ENCODE assay signal across 7 cellular contexts in the genomic region with DNA sequence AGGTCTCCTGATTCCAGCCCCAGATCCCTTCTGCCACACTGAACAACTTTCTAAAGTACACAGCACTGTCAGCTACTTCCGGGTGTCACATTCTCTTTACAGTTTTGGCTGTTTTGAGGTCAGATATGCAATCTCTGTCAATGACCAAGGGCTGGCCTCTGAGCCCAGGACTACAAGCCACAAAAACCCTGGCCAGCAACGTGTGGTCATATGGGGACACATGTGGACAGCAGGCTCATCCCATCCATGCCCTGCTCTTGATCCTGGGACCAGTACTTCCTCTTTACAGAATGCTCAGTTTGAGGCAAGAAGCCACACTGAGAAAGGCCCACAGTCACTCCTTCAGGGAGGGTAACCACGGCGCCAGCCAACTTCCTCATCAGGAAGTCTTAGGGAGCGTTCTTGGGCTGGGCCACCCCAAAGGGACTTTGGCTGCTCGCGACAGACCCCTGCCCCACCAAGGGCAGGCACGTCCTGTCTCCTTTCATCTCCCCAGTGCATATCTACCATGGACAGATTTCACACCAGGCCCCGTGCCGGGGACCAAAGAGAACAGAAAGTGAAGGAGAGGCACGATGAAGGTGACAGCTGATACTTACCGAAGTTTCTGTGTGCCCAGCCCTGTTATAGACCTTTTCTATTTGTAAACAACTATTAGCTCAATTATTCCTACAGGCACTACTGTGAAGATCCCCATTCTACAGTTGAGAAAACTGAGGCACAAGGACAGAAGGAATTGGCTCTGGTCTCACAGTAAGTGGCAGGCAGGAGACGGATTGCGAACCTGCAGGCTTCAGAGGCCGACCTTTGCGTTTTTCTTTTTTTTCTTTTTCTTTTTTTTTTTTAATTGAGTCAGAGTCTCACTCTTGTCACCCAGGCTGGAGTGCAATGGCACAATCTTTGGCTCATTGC. TPM values are rescaled to one million over a fixed set of nuclear protein-coding genes. Genes with fewer than 3 reads are reported as not detected.
DNase-seq lines count a peak whose midpoint lies in the region; ATAC-seq and TF ChIP-seq lines count a peak whose summit lies in the region.

No MANE protein-coding gene starts in this region.

- peaks cover 100% of the 10 kb centered on the region for H3K36me3 Mint-ChIP-seq in stimulated activated effector memory CD8-positive, alpha-beta T cell treated with anti-CD3 and anti-CD28 coated beads, Interleukin-12 subunit alpha, Interleukin-12 subunit beta, amount 100 ng/mL, for 72 hours

- no peaks in the 10 kb centered on the region for H3K9me3 Mint-ChIP-seq in stimulated activated effector memory CD8-positive, alpha-beta T cell treated with anti-CD3 and anti-CD28 coated beads, Interleukin-12 subunit alpha, Interleukin-12 subunit beta, amount 100 ng/mL, for 72 hours

- peak overlapping the region; percentile 87 for H3K27ac Mint-ChIP-seq in stimulated activated effector memory CD8-positive, alpha-beta T cell treated with anti-CD3 and anti-CD28 coated beads, Interleukin-12 subunit alpha, Interleukin-12 subunit beta, amount 100 ng/mL, for 72 hours

- peak; percentile 92 for DNase-seq in SIG-M5 treated with dmso at 0.1 percent for 504 hours (lab: John Stamatoyannopoulos, UW; ENCODE audit: unreplicated experiment)
- DNase-seq in fibroblast of villous mesenchyme (ENCODE audit: low read depth), result peak; percentile 46
- DNase-seq in stimulated activated effector memory CD8-positive, alpha-beta T cell treated with anti-CD3 and anti-CD28 coated beads, Interleukin-12 subunit alpha, Interleukin-12 subunit beta, amount 100 ng/mL, for 72 hours (ENCODE audit: low spot score in 2 of 2), result peak in 1 of 2 donors; percentile 68
- no peak for DNase-seq in islet precursor cell
- no peak for DNase-seq in NCI-H1105 (lab: John Stamatoyannopoulos, UW)

- H3K4me3 ChIP-seq in fibroblast of villous mesenchyme (ENCODE audit: low read depth, low read length), result no peak overlapping the region

- peaks cover 84% of the 10 kb centered on the region for H3K4me1 Mint-ChIP-seq in stimulated activated effector memory CD8-positive, alpha-beta T cell treated with anti-CD3 and anti-CD28 coated beads, Interleukin-12 subunit alpha, Interleukin-12 subunit beta, amount 100 ng/mL, for 72 hours

- no peak for TF ChIP-seq CTCF in fibroblast of villous mesenchyme (IDR thresholded peaks at IDR 0.05; ENCODE audit: insufficient read depth, low read depth, low read length)

- H3K4me3 Mint-ChIP-seq in stimulated activated effector memory CD8-positive, alpha-beta T cell treated with anti-CD3 and anti-CD28 coated beads, Interleukin-12 subunit alpha, Interleukin-12 subunit beta, amount 100 ng/mL, for 72 hours, result peak overlapping the region; percentile 70

- ATAC-seq in GM19023 (IDR thresholded peaks at IDR 0.05; ENCODE audit: unreplicated experiment) (peak; percentile 64), HG02884 (IDR thresholded peaks at IDR 0.05; ENCODE audit: unreplicated experiment) (peak; percentile 49)
- ATAC-seq in stimulated activated effector memory CD8-positive, alpha-beta T cell treated with anti-CD3 and anti-CD28 coated beads, Interleukin-12 subunit alpha, Interleukin-12 subunit beta, amount 100 ng/mL, for 72 hours, result peak; percentile 70

RNA-seq across cellular contexts. Expression of gene STK10, which starts 37.3 kb away (rescaled TPM):
- 24.2 and 32.4 TPM in 2 replicates for total RNA-seq in fibroblast of villous mesenchyme

RNA-seq across cellular contexts. Expression of gene EFCAB9, which starts 43.2 kb away (rescaled TPM):
- not detected in 2 replicates for total RNA-seq in fibroblast of villous mesenchyme

Comparison
In these comparisons a context has a peak if more than half of its experiments do, and no peak if none do; other contexts are left out.
1. DNase-seq: peak in SIG-M5 treated with dmso at 0.1 percent for 504 hours (single experiment) and fibroblast of villous mesenchyme (single experiment); none in islet precursor cell (single experiment) and NCI-H1105 (single experiment).
2. Peak in every context shown above with its lines, with median percentiles within 50 percentile points of each other: ATAC-seq.